26 cellular contexts compared by ENCODE assay signal in genomic region chr6:105300090-105300489, GRCh38.
"Had no signal": no experiment of that assay in that cellular context is flagged by ENCODE, and none has a peak within 500 bp of the region (broad histone marks: within the 10 kb centered on the region; RNA-seq: fewer than 3 reads in every experiment).

No MANE protein-coding gene starts in this region.

- H3K27me3 ChIP-seq: body of pancreas, colonic mucosa, esophagus squamous epithelium, heart left ventricle, left lung, spleen, suprapubic skin, tibial nerve had no signal

- H3K9me3 ChIP-seq: body of pancreas, colonic mucosa, esophagus squamous epithelium, heart left ventricle, left lung, lower lobe of right lung, spleen, suprapubic skin, tibial nerve had no signal

- ATAC-seq: activated naive CD8-positive, alpha-beta T cell treated with anti-CD3 and anti-CD28 coated beads, Interleukin-2, amount 50 U/mL, for 24 hours; body of pancreas; heart left ventricle; left lung; lower lobe of right lung; natural killer cell treated with Interleukin-12 subunit alpha and Interleukin-12 subunit beta and Interleukin-15 and Interleukin-18, amount 100 ng/mL, for 72 hours; right cardiac atrium had no signal

- DNase-seq: activated CD4-positive, alpha-beta memory T cell treated with anti-CD3 and anti-CD28 coated beads, Interleukin-2, amount 10 ng/mL, durations not matched to agents 7 days and 5 days; activated CD4-positive, alpha-beta T cell treated with anti-CD3 and anti-CD28 coated beads, Interleukin-2, amount 10 ng/mL, durations not matched to agents 7 days and 5 days; activated CD4-positive, CD25-positive, alpha-beta regulatory T cell treated with anti-CD3 and anti-CD28 coated beads, Interleukin-2, amount 50 U/mL, for 72 hours; activated CD8-positive, alpha-beta memory T cell treated with anti-CD3 and anti-CD28 coated beads, Interleukin-2, amount 50 U/mL, for 48 hours; activated gamma-delta T cell; activated naive CD8-positive, alpha-beta T cell treated with anti-CD3 and anti-CD28 coated beads, Interleukin-2, amount 50 U/mL, for 24 hours; activated T-cell treated with anti-CD3 and anti-CD28 coated beads, Interleukin-2, amount 50 U/mL, for 24 hours; amygdala; body of pancreas; cerebellar nuclear complex; colonic mucosa; effector CD8-positive, alpha-beta T cell; esophagus squamous epithelium; heart left ventricle; left lung; lower lobe of right lung; mesenchymal stem cell; right cardiac atrium; spleen; stimulated activated naive CD4-positive, alpha-beta T cell; SW 1271; T-helper 9 cell had no signal

- H3K27ac ChIP-seq: body of pancreas, colonic mucosa, epithelial cell of prostate, esophagus squamous epithelium, left lung, lower lobe of right lung, spleen, suprapubic skin, tibial nerve had no signal

- H3K4me3 ChIP-seq: body of pancreas, colonic mucosa, esophagus squamous epithelium, heart left ventricle, left lung, lower lobe of right lung, spleen, suprapubic skin, tibial nerve had no signal

- H3K36me3 ChIP-seq: colonic mucosa had no signal

- H3K4me1 ChIP-seq: body of pancreas, colonic mucosa, esophagus squamous epithelium, left lung, lower lobe of right lung, spleen, suprapubic skin, tibial nerve had no signal
